8 cellular contexts compared by ENCODE assay signal in genomic region chr12:19915392-19916192, GRCh38.
DNase-seq lines count a peak whose midpoint lies in the region; ATAC-seq and TF ChIP-seq lines count a peak whose summit lies in the region.

No MANE protein-coding gene starts in this region.

- 0 out of 2 replicates have a peak overlapping the region, but pooled peaks have one; percentile 20 for H3K4me2 ChIP-seq in GM23338

- H3K27ac ChIP-seq in ACC112 (ENCODE audit: low read depth, low read length), result no peak overlapping the region
- H3K27ac ChIP-seq in GM23338 (ENCODE audit: low read depth), result no peak overlapping the region

- no peaks in the 10 kb centered on the region for H3K36me3 ChIP-seq in ACC112 (ENCODE audit: insufficient read depth, low read length)
- no peaks in the 10 kb centered on the region for H3K36me3 ChIP-seq in GM23338 (ENCODE audit: insufficient read depth)

- H3K4me1 Mint-ChIP-seq in GM23338 (peaks cover 39% of the 10 kb centered on the region), endothelial cell (ENCODE audit: unreplicated experiment) (peaks cover 7% of the 10 kb centered on the region), nephron (peaks cover 22% of the 10 kb centered on the region)

- no peaks in the 10 kb centered on the region for H4K20me1 ChIP-seq in GM23338 (replicated peaks; ENCODE audit: insufficient read depth)

- H3K9me2 ChIP-seq in GM23338 (ENCODE audit: insufficient read depth), result no peaks in the 10 kb centered on the region

- H3K4me1 ChIP-seq in ACC112 (ENCODE audit: control insufficient read depth, insufficient read depth, low read length, unreplicated experiment) (no peaks in the 10 kb centered on the region), GM23338 (ENCODE audit: insufficient read depth) (peaks cover 29% of the 10 kb centered on the region)

- peaks cover 9% of the 10 kb centered on the region for H3K27me3 Mint-ChIP-seq in GM23338 (ENCODE audit: insufficient read depth, low read depth, poor library complexity)
- no peaks in the 10 kb centered on the region for H3K27me3 Mint-ChIP-seq in endothelial cell (ENCODE audit: unreplicated experiment)
- no peaks in the 10 kb centered on the region for H3K27me3 Mint-ChIP-seq in nephron (ENCODE audit: low read depth)

- DNase-seq in GM23338 (ENCODE audit: low spot score), result peak; percentile 68
- peak; percentile 66 for DNase-seq in NCI-H510A (lab: John Stamatoyannopoulos, UW)
- DNase-seq in endothelial cell (ENCODE audit: low spot score), result peak; percentile 15
- no peak for DNase-seq in DMS79 treated with DMSO at 0.1 percent for 48 hours (lab: John Stamatoyannopoulos, UW)

- H3K4me3 Mint-ChIP-seq in GM23338 (peak overlapping the region; percentile 3; the same call in 1 of the 3 replicates), endothelial cell (ENCODE audit: unreplicated experiment) (no peak overlapping the region), nephron (no peak overlapping the region)

- H3K9me3 Mint-ChIP-seq in GM23338 (no peaks in the 10 kb centered on the region), endothelial cell (ENCODE audit: unreplicated experiment) (no peaks in the 10 kb centered on the region), nephron (no peaks in the 10 kb centered on the region)

- H3K4me3 ChIP-seq in ACC112 (ENCODE audit: low read depth, low read length) (no peak overlapping the region), GM23338 (no peak overlapping the region)

- peak; percentile 72 to 84 for TF ChIP-seq CTCF in GM23338 (conservative IDR thresholded peaks at IDR 0.05; ENCODE audit: low read depth in 2 of 2)
- TF ChIP-seq CTCF in endothelial cell (IDR thresholded peaks at IDR 0.05; ENCODE audit: unreplicated experiment), result peak; percentile 73
- peak; percentile 54 to 75 (median 66) for TF ChIP-seq CTCF in nephron (IDR thresholded peaks at IDR 0.05; ENCODE audit: unreplicated experiment in 3 of 3)

- H3K27me3 ChIP-seq in ACC112 (ENCODE audit: insufficient read depth, low read length) (no peaks in the 10 kb centered on the region), GM23338 (ENCODE audit: insufficient read depth) (no peaks in the 10 kb centered on the region)

- H3K36me3 Mint-ChIP-seq in GM23338 (ENCODE audit: low read depth), result no peaks in the 10 kb centered on the region
- H3K36me3 Mint-ChIP-seq in endothelial cell (ENCODE audit: low read depth, unreplicated experiment), result no peaks in the 10 kb centered on the region
- H3K36me3 Mint-ChIP-seq in nephron (ENCODE audit: low read depth), result no peaks in the 10 kb centered on the region

- H3K79me2 ChIP-seq in ACC112 (ENCODE audit: control insufficient read depth, insufficient read depth, low read length, unreplicated experiment) (no peaks in the 10 kb centered on the region), GM23338 (replicated peaks; ENCODE audit: insufficient read depth) (no peaks in the 10 kb centered on the region)

- ATAC-seq in GM23338 (peak; percentile 86), GM21381 (IDR thresholded peaks at IDR 0.05; ENCODE audit: unreplicated experiment) (no peak), GM21447 (IDR thresholded peaks at IDR 0.05; ENCODE audit: unreplicated experiment) (no peak)

- H3F3A ChIP-seq in GM23338 (replicated peaks; ENCODE audit: low read depth), result no peaks in the 10 kb centered on the region

- H3K27ac Mint-ChIP-seq in GM23338, result peak overlapping the region; percentile 77
- no peak overlapping the region for H3K27ac Mint-ChIP-seq in endothelial cell (ENCODE audit: unreplicated experiment)
- peak overlapping the region; percentile 55 to 82 (median 74) for H3K27ac Mint-ChIP-seq in nephron

- H2AFZ ChIP-seq in ACC112 (ENCODE audit: low read length, unreplicated experiment) (peak overlapping the region; percentile 81), GM23338 (peak overlapping the region; percentile 8; the same call in 1 of the 2 replicates)

TF ChIP-seq in GM23338, 12 proteins besides CTCF, POLR2A, EP300 and RAD21:
- 0 out of 2 replicates have a peak, but pooled peaks have one; percentile 32 for TF ChIP-seq ZNF462 (CRISPR knock-in tag; IDR thresholded peaks at IDR 0.05)
- no peak for TF ChIP-seq ETS1 (IDR thresholded peaks at IDR 0.05)
